8 cellular contexts compared by ENCODE assay signal in the genomic region with DNA sequence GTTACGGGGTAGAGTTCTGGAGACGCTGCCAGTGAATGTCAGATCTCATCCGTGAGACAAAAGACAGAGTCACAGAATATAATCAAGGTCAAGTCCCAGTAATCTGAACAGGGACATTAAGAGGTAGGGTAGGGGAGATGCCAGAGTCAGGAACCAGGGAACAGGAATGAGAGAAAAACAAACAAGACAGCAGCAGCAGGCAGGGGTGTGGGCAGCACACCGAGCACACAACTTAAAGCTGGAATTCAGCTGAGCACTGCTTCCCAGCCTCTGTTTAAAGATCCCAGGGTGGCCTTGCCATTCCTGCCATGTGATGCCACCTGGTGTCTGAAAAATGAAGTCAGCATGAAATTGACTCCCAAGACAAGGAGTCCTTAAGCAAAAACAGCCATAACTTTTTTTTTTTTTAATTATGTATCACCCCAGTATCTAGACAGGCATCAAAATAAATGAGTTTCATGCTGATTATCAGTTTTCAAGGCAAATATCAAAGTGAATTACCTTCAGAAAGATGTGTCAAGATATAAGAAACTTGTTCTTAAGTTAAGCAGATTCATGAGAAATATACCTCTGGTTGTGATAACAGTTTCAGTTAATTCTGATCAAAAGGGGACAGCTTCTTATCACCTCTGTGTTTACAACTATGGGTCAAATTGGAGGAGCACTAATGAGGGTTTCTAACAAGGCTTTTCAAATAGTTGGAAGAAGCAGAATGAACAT.
DNase-seq lines count a peak whose midpoint lies in the region; ATAC-seq, FAIRE-seq and TF ChIP-seq lines count a peak whose summit lies in the region.

No MANE protein-coding gene starts in this region.

- FAIRE-seq in H1 (lab: Jason Lieb, UNC): peak; percentile 84

- no peak for ATAC-seq in CD4-positive, alpha-beta T cell (ENCODE audit: poor library complexity)

- H3K56ac ChIP-seq in H1 (replicated peaks; ENCODE audit: insufficient read length, low read depth, low read length): no peak overlapping the region

- no TSS peak for BruUV-seq in A673 (replicated peaks; lab: Mats Ljungman, UMichigan)

- H4K20me1 ChIP-seq in KMS-11 (ENCODE audit: insufficient read depth): no peaks in the 10 kb centered on the region
- H4K20me1 ChIP-seq in H1 (replicated peaks in 1 of 2; ENCODE audit: control insufficient read depth in 1 of 2, insufficient read depth in 2 of 2, low read length in 2 of 2): no peaks in the 10 kb centered on the region

- no peak overlapping the region; the same call in 1 of the 2 replicates for H2BK15ac ChIP-seq in H1 (ENCODE audit: low read length)
- H2BK15ac ChIP-seq in mesenchymal stem cell (ENCODE audit: low read depth, poor library complexity, severe bottlenecking): no peak overlapping the region

- H3K4me2 ChIP-seq in KMS-11 (no peak overlapping the region), H1 (ENCODE audit: insufficient read depth in 1 of 2, low read depth in 2 of 2, low read length in 2 of 2) (no peak overlapping the region), mesenchymal stem cell (ENCODE audit: low read length, poor library complexity, severe bottlenecking) (no peak overlapping the region)

- peaks cover 5% of the 10 kb centered on the region for H3K4me1 ChIP-seq in A673 (ENCODE audit: insufficient read depth, low read length, poor library complexity, severe bottlenecking)
- peaks cover 6% of the 10 kb centered on the region for H3K4me1 ChIP-seq in KMS-11 (ENCODE audit: low read depth, poor library complexity, severe bottlenecking)
- H3K4me1 ChIP-seq in H1 (replicated peaks in 1 of 4; ENCODE audit: control insufficient read depth in 3 of 4, insufficient read depth in 4 of 4, low read length in 3 of 4): no peaks in the 10 kb centered on the region; a peak in 1 of 7 replicates
- H3K4me1 ChIP-seq in mesenchymal stem cell (ENCODE audit: control insufficient read depth, insufficient read depth, low read depth, low read length): no peaks in the 10 kb centered on the region

- H3K9me3 Mint-ChIP-seq in CD4-positive, alpha-beta T cell: peaks cover 5% of the 10 kb centered on the region

- H3K27me3 ChIP-seq in A673 (replicated peaks; ENCODE audit: insufficient read depth, low read depth, low read length, poor library complexity) (no peaks in the 10 kb centered on the region), KMS-11 (ENCODE audit: insufficient read depth, low read depth) (no peaks in the 10 kb centered on the region), H1 (replicated peaks in 1 of 4; ENCODE audit: control insufficient read depth in 3 of 4, extremely low read depth in 1 of 4, insufficient read depth in 3 of 4, low read length in 3 of 4) (no peaks in the 10 kb centered on the region), mesenchymal stem cell (ENCODE audit: control insufficient read depth in 1 of 2, insufficient read depth in 1 of 2, low read length in 2 of 2) (no peaks in the 10 kb centered on the region)
- H3K27me3 ChIP-seq in CD4-positive, alpha-beta T cell (ENCODE audit: control insufficient read depth, insufficient read depth, low read length): no peaks in the 10 kb centered on the region

- no peak overlapping the region for H3K4me3 Mint-ChIP-seq in CD4-positive, alpha-beta T cell

- 84% methylated on average over 4 of the region's 4 CpGs; no CpG with 5 or more reads in 1 of the 2 experiments for WGBS in H1 (ENCODE audit: extremely low coverage in 1 of 2, insufficient coverage in 1 of 2, insufficient read length in 1 of 2, insufficient replicate concordance in 2 of 2, low coverage in 1 of 2, low lambda C conversion rate in 2 of 2, missing lambda C conversion rate in 1 of 2), 2 experiments
- 47% methylated on average over 4 of the region's 4 CpGs for WGBS in mesenchymal stem cell

- H3K23ac ChIP-seq in H1 (ENCODE audit: insufficient read length) (no peak overlapping the region), mesenchymal stem cell (ENCODE audit: low read length in 2 of 2) (no peak overlapping the region)

- H2BK5ac ChIP-seq in H1 (ENCODE audit: low read depth, low read length): no peak overlapping the region
- H2BK5ac ChIP-seq in mesenchymal stem cell (ENCODE audit: low read depth, low read length, poor library complexity, severe bottlenecking): no peak overlapping the region

- peak; percentile 88 to 91 for TF ChIP-seq RAD21 in H1 (IDR thresholded peaks at IDR 0.05 in 1 of 2, conservative IDR thresholded peaks at IDR 0.05 in 1 of 2; ENCODE audit: low read depth in 2 of 2, low read length in 2 of 2)

- H4K5ac ChIP-seq in H1 (ENCODE audit: insufficient read length, low read depth, low read length): no peak overlapping the region

- no peaks in the 10 kb centered on the region for H3K27me3 Mint-ChIP-seq in CD4-positive, alpha-beta T cell

- intact Hi-C loops in A673 (cut with micrococcal nuclease; ENCODE audit: unreplicated experiment): loop anchor here (1.0 to 5.0 kb wide), 3 partner anchors 212 to 523 kb away; no protein-coding TSS in a partner anchor
- intact Hi-C loops in CD4-positive, alpha-beta T cell (cut with DNase I, micrococcal nuclease): loop anchor here (1.0 to 10.0 kb wide), 2 partner anchors 520 to 523 kb away; no protein-coding TSS in a partner anchor

- H3K18ac ChIP-seq in H1 (ENCODE audit: extremely low read depth, low read length) (no peak overlapping the region), mesenchymal stem cell (ENCODE audit: low read depth in 1 of 2, low read length in 2 of 2) (peak overlapping the region in 1 of 2 experiments; percentile 6)

- H3K27ac Mint-ChIP-seq in CD4-positive, alpha-beta T cell: no peak overlapping the region

- TF ChIP-seq CTCF in A673 (conservative IDR thresholded peaks at IDR 0.05; ENCODE audit: low read depth, low read length): peak; percentile 74
- TF ChIP-seq CTCF in KMS-11 (conservative IDR thresholded peaks at IDR 0.05; ENCODE audit: low read depth, low read length): peak; percentile 81
- peak; percentile 39 to 75 (median 69) for TF ChIP-seq CTCF in H1 (IDR thresholded peaks at IDR 0.05; ENCODE audit: control extremely low read depth in 1 of 3, insufficient read depth in 1 of 3, low read depth in 1 of 3, low read length in 3 of 3)
- no peak for TF ChIP-seq CTCF in CD4-positive, alpha-beta T cell (IDR thresholded peaks at IDR 0.05)

- H3K4me3 ChIP-seq in A673 (ENCODE audit: low read depth, low read length, poor library complexity, severe bottlenecking): no peak overlapping the region
- H3K4me3 ChIP-seq in KMS-11 (IDR thresholded peaks at IDR 0.05; ENCODE audit: insufficient read depth, low read depth, low read length): no peak overlapping the region
- H3K4me3 ChIP-seq in H1 (ENCODE audit: extremely low read depth in 1 of 4, insufficient read depth in 2 of 4, low read depth in 3 of 4, low read length in 4 of 4): no peak overlapping the region
- H3K4me3 ChIP-seq in mesenchymal stem cell (ENCODE audit: insufficient read depth in 1 of 2, low read depth in 1 of 2, low read length in 2 of 2): no peak overlapping the region

- H3K9ac ChIP-seq in KMS-11 (no peak overlapping the region), H1 (replicated peaks in 1 of 4; ENCODE audit: extremely low read depth in 1 of 4, low read depth in 3 of 4, low read length in 3 of 4) (no peak overlapping the region), mesenchymal stem cell (ENCODE audit: low read length) (peak overlapping the region; percentile 28)

- H4K91ac ChIP-seq in H1 (replicated peaks; ENCODE audit: insufficient read length, low read length) (peak overlapping the region; percentile 25), mesenchymal stem cell (ENCODE audit: low read length) (no peak overlapping the region)

- TF ChIP-seq EP300 in H1 (IDR thresholded peaks at IDR 0.05; ENCODE audit: borderline replicate concordance in 1 of 2, low read depth in 2 of 2, low read length in 2 of 2): no peak

- H2BK120ac ChIP-seq in H1 (replicated peaks; ENCODE audit: low read depth, low read length) (no peak overlapping the region), mesenchymal stem cell (ENCODE audit: low read depth, low read length) (no peak overlapping the region)

- H2BK12ac ChIP-seq in H1 (ENCODE audit: low read depth, low read length) (peak overlapping the region; percentile 41; the same call in 1 of the 2 replicates), mesenchymal stem cell (ENCODE audit: low read length in 2 of 2) (no peak overlapping the region)

- H3K27ac ChIP-seq in A673 (ENCODE audit: low read depth, low read length, poor library complexity, severe bottlenecking) (no peak overlapping the region), KMS-11 (no peak overlapping the region), H1 (ENCODE audit: low read depth, low read length) (no peak overlapping the region), mesenchymal stem cell (ENCODE audit: low read length, poor library complexity, severe bottlenecking) (no peak overlapping the region)
- H3K27ac ChIP-seq in CD4-positive, alpha-beta T cell (ENCODE audit: low read depth, low read length): no peak overlapping the region

- peaks cover 31% of the 10 kb centered on the region for H3K36me3 Mint-ChIP-seq in CD4-positive, alpha-beta T cell (ENCODE audit: low read depth)

- H4K8ac ChIP-seq in H1 (ENCODE audit: extremely low read depth, insufficient read depth, low read length) (no peak overlapping the region), mesenchymal stem cell (ENCODE audit: low read length) (peak overlapping the region; percentile 45)

- no peaks in the 10 kb centered on the region for H3K79me2 ChIP-seq in KMS-11 (ENCODE audit: insufficient read depth, low read depth)
- no peaks in the 10 kb centered on the region for H3K79me2 ChIP-seq in H1 (ENCODE audit: control insufficient read depth in 1 of 2, insufficient read depth in 2 of 2, low read length in 2 of 2)

- CTCF ChIA-PET in A673 (lab: Charles Lee): interaction anchor here (0.6 to 1.6 kb wide), 4 partner anchors 18 to 604 kb away, joined by 3 to 7 read pairs (median 4); no protein-coding TSS in a partner anchor
- CTCF ChIA-PET in H1 (lab: Charles Lee; ENCODE audit: partially characterized antibody): interaction anchor here (0.6 to 6.5 kb wide), 32 partner anchors 9 to 524 kb away, joined by 3 to 63 read pairs (median 4); no protein-coding TSS in a partner anchor
- CTCF ChIA-PET in CD4-positive, alpha-beta T cell (lab: Charles Lee): no interaction called here

- no peaks in the 10 kb centered on the region for H3K23me2 ChIP-seq in H1 (ENCODE audit: low read depth, low read length)

- H2BK20ac ChIP-seq in H1 (ENCODE audit: low read length): no peak overlapping the region

- no peak overlapping the region for H2AFZ ChIP-seq in KMS-11 (ENCODE audit: low read depth)
- H2AFZ ChIP-seq in H1 (ENCODE audit: low read length): peak overlapping the region; percentile 100
- H2AFZ ChIP-seq in mesenchymal stem cell (ENCODE audit: low read depth, low read length): no peak overlapping the region

- no peaks in the 10 kb centered on the region for H3K79me1 ChIP-seq in H1 (ENCODE audit: low read depth, low read length)
- no peaks in the 10 kb centered on the region for H3K79me1 ChIP-seq in mesenchymal stem cell (replicated peaks; ENCODE audit: low read length, poor library complexity, severe bottlenecking)

- H3K36me3 ChIP-seq in A673 (ENCODE audit: insufficient read depth, low read length, poor library complexity, severe bottlenecking): no peaks in the 10 kb centered on the region
- H3K36me3 ChIP-seq in KMS-11 (ENCODE audit: insufficient read depth): no peaks in the 10 kb centered on the region
- no peaks in the 10 kb centered on the region for H3K36me3 ChIP-seq in H1 (ENCODE audit: control insufficient read depth in 2 of 4, insufficient read depth in 4 of 4, low read length in 3 of 4)
- no peaks in the 10 kb centered on the region for H3K36me3 ChIP-seq in mesenchymal stem cell (ENCODE audit: control insufficient read depth in 1 of 2, insufficient read depth in 2 of 2, low read depth in 1 of 2, low read length in 2 of 2)

- H3K14ac ChIP-seq in H1 (ENCODE audit: insufficient read length) (no peak overlapping the region), mesenchymal stem cell (ENCODE audit: low read length in 2 of 2) (no peak overlapping the region)

- DNase-seq in A673 (ENCODE audit: low spot score) (peak; percentile 81), GM04503 (ENCODE audit: low read depth) (peak; percentile 27), RPMI7951 (ENCODE audit: low read depth) (peak; percentile 71), H1 (ENCODE audit: low read depth in 1 of 2, low spot score in 2 of 2) (peak; percentile 43 to 48), mesenchymal stem cell (peak; percentile 85), DMS79 (lab: John Stamatoyannopoulos, UW) (no peak)
- no peak for DNase-seq in CD4-positive, alpha-beta T cell

- H3K4me1 Mint-ChIP-seq in CD4-positive, alpha-beta T cell (ENCODE audit: low read depth): no peaks in the 10 kb centered on the region

- TF ChIP-seq POLR2A in H1 (IDR thresholded peaks at IDR 0.05; ENCODE audit: control extremely low read depth in 1 of 2, low read depth in 2 of 2, low read length in 2 of 2): no peak

- H3K9me3 ChIP-seq in A673 (ENCODE audit: low read depth, low read length, poor library complexity, severe bottlenecking) (no peaks in the 10 kb centered on the region), H1 (ENCODE audit: insufficient read depth in 2 of 2, low read depth in 1 of 2, low read length in 1 of 2) (no peaks in the 10 kb centered on the region), mesenchymal stem cell (ENCODE audit: control insufficient read depth, low read length) (peaks cover 1% of the 10 kb centered on the region)
- no peaks in the 10 kb centered on the region for H3K9me3 ChIP-seq in CD4-positive, alpha-beta T cell (ENCODE audit: control insufficient read depth, low read length)

- POLR2A ChIA-PET in A673 (lab: Charles Lee; ENCODE audit: low non-redundant PET): no interaction called here
- POLR2A ChIA-PET in H1 (lab: Charles Lee; ENCODE audit: partially characterized antibody): no interaction called here
- POLR2A ChIA-PET in CD4-positive, alpha-beta T cell (lab: Charles Lee): no interaction called here

- H2AK5ac ChIP-seq in H1 (ENCODE audit: low read depth, low read length) (no peak overlapping the region), mesenchymal stem cell (ENCODE audit: low read length, severe bottlenecking) (no peak overlapping the region)

- H3K4ac ChIP-seq in H1 (replicated peaks; ENCODE audit: insufficient read length, low read depth, low read length) (no peak overlapping the region), mesenchymal stem cell (ENCODE audit: low read depth in 1 of 2, low read length in 2 of 2) (no peak overlapping the region)

Comparison
In these comparisons a context has a peak if more than half of its experiments do, and no peak if none do; other contexts are left out.
1. DNase-seq: peak in A673 (single experiment), GM04503 (single experiment), RPMI7951 (single experiment), H1 (2 of 2) and mesenchymal stem cell (single experiment); none in CD4-positive, alpha-beta T cell (0 of 10) and DMS79 (single experiment).